In genomic region chr2:163610817-163611556, GRCh38 we compare ENCODE assay signal across 9 cellular contexts.
DNase-seq lines count a peak whose midpoint lies in the region; ATAC-seq, FAIRE-seq and TF ChIP-seq lines count a peak whose summit lies in the region.
"Had no signal": no experiment of that assay in that cellular context is flagged by ENCODE, and none has a peak within 500 bp of the region (broad histone marks: within the 10 kb centered on the region; RNA-seq: fewer than 3 reads in every experiment).

No MANE protein-coding gene starts in this region.

- FAIRE-seq in small intestine (lab: Jason Lieb, UNC) = no peak

- TF ChIP-seq CTCF in foreskin keratinocyte (conservative IDR thresholded peaks at IDR 0.05) = peak; percentile 35

- 78 to 88% (median 80%) methylated on average over 13 of the region's 13 CpGs for WGBS in small intestine, 3 donors

- no peaks in the 10 kb centered on the region for H3K36me3 ChIP-seq in small intestine (ENCODE audit: control insufficient read depth in 2 of 2, insufficient read depth in 2 of 2, low read length in 2 of 2)

- no peaks in the 10 kb centered on the region for H3K9me3 ChIP-seq in small intestine (ENCODE audit: control insufficient read depth, low read depth)

- H3K27ac ChIP-seq in foreskin keratinocyte = no peak overlapping the region
- no peak overlapping the region for H3K27ac ChIP-seq in small intestine (ENCODE audit: low read depth in 1 of 2, low read length in 1 of 2)

- DNase-seq in NCI-H146 (lab: John Stamatoyannopoulos, UW) = peak; percentile 1
- no peak for DNase-seq in NCI-H146 treated with DMSO at 0.1 percent for 48 hours (lab: John Stamatoyannopoulos, UW; ENCODE audit: unreplicated experiment)
- peak; percentile 75 for DNase-seq in NCI-H1048 (lab: John Stamatoyannopoulos, UW)
- no peak for DNase-seq in foreskin keratinocyte
- DNase-seq in small intestine = peak; percentile 3
- no peak for DNase-seq in T-helper 9 cell
- DNase-seq in NOMO-1 (lab: John Stamatoyannopoulos, UW; ENCODE audit: unreplicated experiment in 2 of 2) = no peak
- DNase-seq in epidermal melanocyte (ENCODE audit: insufficient read length, low spot score) = no peak
- DNase-seq: effector CD8-positive, alpha-beta T cell had no signal

- H3K4me3 ChIP-seq in small intestine (ENCODE audit: low read depth in 1 of 2, low read length in 2 of 2) = no peak overlapping the region

- H3K4me1 ChIP-seq in foreskin keratinocyte = no peaks in the 10 kb centered on the region
- no peaks in the 10 kb centered on the region for H3K4me1 ChIP-seq in small intestine (ENCODE audit: control insufficient read depth in 2 of 2, insufficient read depth in 1 of 2, low read depth in 1 of 2, low read length in 1 of 2)

- peak; percentile 33 for ATAC-seq in foreskin keratinocyte

- H3K27me3 ChIP-seq in foreskin keratinocyte (no peaks in the 10 kb centered on the region), small intestine (ENCODE audit: control insufficient read depth in 2 of 2, insufficient read depth in 2 of 2, low read length in 2 of 2) (no peaks in the 10 kb centered on the region)

Comparison
In these comparisons a context has a peak if more than half of its experiments do, and no peak if none do; other contexts are left out.
1. DNase-seq: peak in NCI-H146 (single experiment), NCI-H1048 (single experiment) and small intestine (single experiment); none in NCI-H146 treated with DMSO at 0.1 percent for 48 hours (single experiment), foreskin keratinocyte (0 of 2), T-helper 9 cell (single experiment), NOMO-1 (0 of 2) and epidermal melanocyte (single experiment).